ENCODE assay signal across 14 cellular contexts in genomic region chr3:106381265-106381942, GRCh38.
"Had no signal": no experiment of that assay in that cellular context is flagged by ENCODE, and none has a peak within 500 bp of the region (broad histone marks: within the 10 kb centered on the region; RNA-seq: fewer than 3 reads in every experiment).

No MANE protein-coding gene starts in this region.

- H3K27ac ChIP-seq: gastroesophageal sphincter, neutrophil, tibial artery, uterus, WERI-Rb-1 had no signal

- H3K9me3 ChIP-seq: gastroesophageal sphincter, neutrophil, tibial artery, uterus had no signal

- DNase-seq: activated CD4-positive, alpha-beta memory T cell treated with anti-CD3 and anti-CD28 coated beads, Interleukin-2, amount 10 ng/mL, durations not matched to agents 7 days and 5 days; activated CD4-positive, alpha-beta T cell treated with anti-CD3 and anti-CD28 coated beads for 4 hours; activated naive CD4-positive, alpha-beta T cell treated with anti-CD3 and anti-CD28 coated beads, Interleukin-2, amount 10 ng/mL, durations not matched to agents 7 days and 5 days; activated T-cell treated with anti-CD3 and anti-CD28 coated beads, Interleukin-2, amount 50 U/mL, for 24 hours; left cardiac atrium; mammary epithelial cell; naive B cell; stimulated activated CD4-positive, alpha-beta T cell treated with anti-CD3 and anti-CD28 coated beads, Interleukin-4, amount 100 ng/mL, for 1 hour; stimulated activated naive CD4-positive, alpha-beta T cell; tibial artery; uterus; WERI-Rb-1 had no signal

- H3K27ac Mint-ChIP-seq: activated CD4-positive, alpha-beta memory T cell treated with anti-CD3 and anti-CD28 coated beads, Interleukin-2, amount 10 ng/mL, durations not matched to agents 7 days and 5 days; activated naive CD4-positive, alpha-beta T cell treated with anti-CD3 and anti-CD28 coated beads, Interleukin-2, amount 10 ng/mL, durations not matched to agents 7 days and 5 days; activated T-cell treated with anti-CD3 and anti-CD28 coated beads, Interleukin-2, amount 50 U/mL, for 24 hours; naive B cell had no signal

- H3K27me3 Mint-ChIP-seq: activated CD4-positive, alpha-beta memory T cell treated with anti-CD3 and anti-CD28 coated beads, Interleukin-2, amount 10 ng/mL, durations not matched to agents 7 days and 5 days; activated naive CD4-positive, alpha-beta T cell treated with anti-CD3 and anti-CD28 coated beads, Interleukin-2, amount 10 ng/mL, durations not matched to agents 7 days and 5 days; activated T-cell treated with anti-CD3 and anti-CD28 coated beads, Interleukin-2, amount 50 U/mL, for 24 hours; naive B cell had no signal

- H3K9me3 Mint-ChIP-seq: activated CD4-positive, alpha-beta memory T cell treated with anti-CD3 and anti-CD28 coated beads, Interleukin-2, amount 10 ng/mL, durations not matched to agents 7 days and 5 days; activated naive CD4-positive, alpha-beta T cell treated with anti-CD3 and anti-CD28 coated beads, Interleukin-2, amount 10 ng/mL, durations not matched to agents 7 days and 5 days; activated T-cell treated with anti-CD3 and anti-CD28 coated beads, Interleukin-2, amount 50 U/mL, for 24 hours had no signal

- H3K27me3 ChIP-seq: gastroesophageal sphincter, neutrophil, tibial artery, uterus had no signal

- H3K36me3 Mint-ChIP-seq: activated naive CD4-positive, alpha-beta T cell treated with anti-CD3 and anti-CD28 coated beads, Interleukin-2, amount 10 ng/mL, durations not matched to agents 7 days and 5 days had no signal

- H3K4me1 ChIP-seq: gastroesophageal sphincter, tibial artery, uterus had no signal

- ATAC-seq: gastroesophageal sphincter, left cardiac atrium had no signal

- H3K4me3 ChIP-seq: gastroesophageal sphincter, tibial artery, uterus had no signal

- H3K4me3 Mint-ChIP-seq: activated CD4-positive, alpha-beta memory T cell treated with anti-CD3 and anti-CD28 coated beads, Interleukin-2, amount 10 ng/mL, durations not matched to agents 7 days and 5 days; activated naive CD4-positive, alpha-beta T cell treated with anti-CD3 and anti-CD28 coated beads, Interleukin-2, amount 10 ng/mL, durations not matched to agents 7 days and 5 days; activated T-cell treated with anti-CD3 and anti-CD28 coated beads, Interleukin-2, amount 50 U/mL, for 24 hours; naive B cell had no signal

- H3K4me1 Mint-ChIP-seq: activated CD4-positive, alpha-beta memory T cell treated with anti-CD3 and anti-CD28 coated beads, Interleukin-2, amount 10 ng/mL, durations not matched to agents 7 days and 5 days; activated naive CD4-positive, alpha-beta T cell treated with anti-CD3 and anti-CD28 coated beads, Interleukin-2, amount 10 ng/mL, durations not matched to agents 7 days and 5 days had no signal

- H3K36me3 ChIP-seq: gastroesophageal sphincter, neutrophil, tibial artery, uterus, WERI-Rb-1 had no signal
